18 cellular contexts compared by ENCODE assay signal in genomic region chr3:63877737-63878393, GRCh38. TPM values are rescaled to one million over a fixed set of nuclear protein-coding genes. Genes with fewer than 3 reads are reported as not detected.
DNase-seq lines count a peak whose midpoint lies in the region; ATAC-seq and TF ChIP-seq lines count a peak whose summit lies in the region.
"Had no signal": no experiment of that assay in that cellular context is flagged by ENCODE, and none has a peak within 500 bp of the region (broad histone marks: within the 10 kb centered on the region; RNA-seq: fewer than 3 reads in every experiment).

No MANE protein-coding gene starts in this region.

- ATAC-seq in activated CD4-positive, alpha-beta T cell treated with anti-CD3 and anti-CD28 coated beads for 36 hours, result peak; percentile 30
- ATAC-seq: A549, gastrocnemius medialis had no signal

- H3K4me1 Mint-ChIP-seq in activated CD4-positive, alpha-beta T cell treated with anti-CD3 and anti-CD28 coated beads for 36 hours, result peaks cover 55% of the 10 kb centered on the region
- peaks cover 53% of the 10 kb centered on the region for H3K4me1 Mint-ChIP-seq in activated CD4-positive, alpha-beta T cell treated with anti-CD3 and anti-CD28 coated beads, Interleukin-2, amount 10 ng/mL, durations not matched to agents 7 days and 5 days

- H3K36me3 Mint-ChIP-seq in activated CD4-positive, alpha-beta T cell treated with anti-CD3 and anti-CD28 coated beads for 36 hours (ENCODE audit: low read depth), result no peaks in the 10 kb centered on the region
- peaks cover 2% of the 10 kb centered on the region for H3K36me3 Mint-ChIP-seq in activated CD4-positive, alpha-beta T cell treated with anti-CD3 and anti-CD28 coated beads, Interleukin-2, amount 10 ng/mL, durations not matched to agents 7 days and 5 days (ENCODE audit: low read depth)
- H3K36me3 Mint-ChIP-seq: naive B cell had no signal

- no peaks in the 10 kb centered on the region for H3K9me3 Mint-ChIP-seq in activated CD4-positive, alpha-beta T cell treated with anti-CD3 and anti-CD28 coated beads for 36 hours (ENCODE audit: low read depth)
- H3K9me3 Mint-ChIP-seq in activated CD4-positive, alpha-beta T cell treated with anti-CD3 and anti-CD28 coated beads, Interleukin-2, amount 10 ng/mL, durations not matched to agents 7 days and 5 days, result no peaks in the 10 kb centered on the region
- H3K9me3 Mint-ChIP-seq: naive B cell had no signal

- H3K27me3 Mint-ChIP-seq in activated CD4-positive, alpha-beta T cell treated with anti-CD3 and anti-CD28 coated beads for 36 hours, result no peaks in the 10 kb centered on the region
- H3K27me3 Mint-ChIP-seq in activated CD4-positive, alpha-beta T cell treated with anti-CD3 and anti-CD28 coated beads, Interleukin-2, amount 10 ng/mL, durations not matched to agents 7 days and 5 days, result no peaks in the 10 kb centered on the region
- H3K27me3 Mint-ChIP-seq: naive B cell had no signal

- H3K4me3 ChIP-seq in choroid plexus epithelial cell (ENCODE audit: low read depth, low read length) (no peak overlapping the region), skeletal muscle cell (ENCODE audit: low read depth, low read length) (no peak overlapping the region)
- H3K4me3 ChIP-seq: A549, gastrocnemius medialis, SJCRH30, thoracic aorta had no signal

- H3K27ac Mint-ChIP-seq in activated CD4-positive, alpha-beta T cell treated with anti-CD3 and anti-CD28 coated beads for 36 hours, result no peak overlapping the region
- H3K27ac Mint-ChIP-seq in activated CD4-positive, alpha-beta T cell treated with anti-CD3 and anti-CD28 coated beads, Interleukin-2, amount 10 ng/mL, durations not matched to agents 7 days and 5 days, result no peak overlapping the region

- no peak for DNase-seq in activated CD4-positive, alpha-beta T cell treated with anti-CD3 and anti-CD28 coated beads for 36 hours
- no peak for DNase-seq in activated CD4-positive, alpha-beta T cell treated with anti-CD3 and anti-CD28 coated beads, Interleukin-2, amount 10 ng/mL, durations not matched to agents 7 days and 5 days
- DNase-seq in NCI-H82 treated with DMSO at 0.1 percent for 48 hours (lab: John Stamatoyannopoulos, UW; ENCODE audit: unreplicated experiment) (peak; percentile 77), choroid plexus epithelial cell (ENCODE audit: low read depth) (peak; percentile 33), skeletal muscle cell (ENCODE audit: low read depth) (peak; percentile 17), NCI-H2107 (lab: John Stamatoyannopoulos, UW) (no peak), NCI-H526 treated with DMSO at 0.1 percent for 48 hours (lab: John Stamatoyannopoulos, UW) (no peak), nucleus accumbens (lab: John Stamatoyannopoulos, UW) (no peak)
- DNase-seq: activated CD8-positive, alpha-beta memory T cell treated with anti-CD3 and anti-CD28 coated beads, Interleukin-2, amount 50 U/mL, for 48 hours; effector CD4-positive, alpha-beta T cell; gastrocnemius medialis; kidney; naive B cell; NCI-H1436; SJCRH30; small intestine had no signal

- H3K4me3 Mint-ChIP-seq in activated CD4-positive, alpha-beta T cell treated with anti-CD3 and anti-CD28 coated beads for 36 hours, result no peak overlapping the region
- H3K4me3 Mint-ChIP-seq in activated CD4-positive, alpha-beta T cell treated with anti-CD3 and anti-CD28 coated beads, Interleukin-2, amount 10 ng/mL, durations not matched to agents 7 days and 5 days, result no peak overlapping the region

- TF ChIP-seq CTCF in choroid plexus epithelial cell (conservative IDR thresholded peaks at IDR 0.05; ENCODE audit: low read depth, low read length), result no peak

- POLR2A ChIA-PET in activated CD4-positive, alpha-beta T cell treated with anti-CD3 and anti-CD28 coated beads for 36 hours (lab: Charles Lee), result no interaction called here
- POLR2A ChIA-PET in activated CD4-positive, alpha-beta T cell treated with anti-CD3 and anti-CD28 coated beads, Interleukin-2, amount 10 ng/mL, durations not matched to agents 7 days and 5 days (lab: Charles Lee), result no interaction called here

- intact Hi-C loops in activated CD4-positive, alpha-beta T cell treated with anti-CD3 and anti-CD28 coated beads for 36 hours (cut with DNase I, micrococcal nuclease), result no loop called here

- CTCF ChIA-PET in activated CD4-positive, alpha-beta T cell treated with anti-CD3 and anti-CD28 coated beads for 36 hours (lab: Charles Lee), result interaction anchor here (1.6 kb wide), 1 partner anchor 8 kb away, joined by 3 read pairs; no protein-coding TSS in a partner anchor
- CTCF ChIA-PET in activated CD4-positive, alpha-beta T cell treated with anti-CD3 and anti-CD28 coated beads, Interleukin-2, amount 10 ng/mL, durations not matched to agents 7 days and 5 days (lab: Charles Lee), result interaction anchor here (1.8 kb wide), 1 partner anchor 9 kb away, joined by 6 read pairs; no protein-coding TSS in a partner anchor

RNA-seq across cellular contexts. Expression of gene ATXN7, which starts 14.2 kb away (rescaled TPM):
- 10 to 100 TPM; 27.1 to 58.3 TPM for total RNA-seq in activated CD4-positive, alpha-beta T cell treated with anti-CD3 and anti-CD28 coated beads for 36 hours
- total RNA-seq in activated CD4-positive, alpha-beta T cell treated with anti-CD3 and anti-CD28 coated beads, Interleukin-2, amount 10 ng/mL, durations not matched to agents 7 days and 5 days, result 10 to 100 TPM; 70.0 to 95.0 TPM

RNA-seq across cellular contexts. Expression of gene THOC7, which starts 14.3 kb away (rescaled TPM):
- 10 to 100 TPM; 80.8 to 87.1 TPM for total RNA-seq in activated CD4-positive, alpha-beta T cell treated with anti-CD3 and anti-CD28 coated beads for 36 hours
- total RNA-seq in activated CD4-positive, alpha-beta T cell treated with anti-CD3 and anti-CD28 coated beads, Interleukin-2, amount 10 ng/mL, durations not matched to agents 7 days and 5 days, result 10 to 100 TPM; 62.2 to 68.8 TPM

RNA-seq across cellular contexts. Expression of gene SCAANT1, which starts 34.3 kb away (rescaled TPM):
- total RNA-seq in activated CD4-positive, alpha-beta T cell treated with anti-CD3 and anti-CD28 coated beads for 36 hours, result not detected
- not detected for total RNA-seq in activated CD4-positive, alpha-beta T cell treated with anti-CD3 and anti-CD28 coated beads, Interleukin-2, amount 10 ng/mL, durations not matched to agents 7 days and 5 days
- total RNA-seq: gastrocnemius medialis, kidney, SJCRH30, thoracic aorta had no signal

RNA-seq across cellular contexts. Expression of gene C3orf49, which starts 58.8 kb away (rescaled TPM):
- total RNA-seq in activated CD4-positive, alpha-beta T cell treated with anti-CD3 and anti-CD28 coated beads for 36 hours, result not detected
- total RNA-seq in activated CD4-positive, alpha-beta T cell treated with anti-CD3 and anti-CD28 coated beads, Interleukin-2, amount 10 ng/mL, durations not matched to agents 7 days and 5 days, result not detected
- total RNA-seq: gastrocnemius medialis, kidney, SJCRH30, thoracic aorta had no signal

Comparison
In these comparisons a context has a peak if more than half of its experiments do, and no peak if none do; other contexts are left out.
1. DNase-seq: peak in NCI-H82 treated with DMSO at 0.1 percent for 48 hours (single experiment), choroid plexus epithelial cell (single experiment) and skeletal muscle cell (single experiment); none in activated CD4-positive, alpha-beta T cell treated with anti-CD3 and anti-CD28 coated beads for 36 hours (single experiment), activated CD4-positive, alpha-beta T cell treated with anti-CD3 and anti-CD28 coated beads, Interleukin-2, amount 10 ng/mL, durations not matched to agents 7 days and 5 days (single experiment), NCI-H2107 (single experiment), NCI-H526 treated with DMSO at 0.1 percent for 48 hours (single experiment) and nucleus accumbens (0 of 56).